In the genomic region with DNA sequence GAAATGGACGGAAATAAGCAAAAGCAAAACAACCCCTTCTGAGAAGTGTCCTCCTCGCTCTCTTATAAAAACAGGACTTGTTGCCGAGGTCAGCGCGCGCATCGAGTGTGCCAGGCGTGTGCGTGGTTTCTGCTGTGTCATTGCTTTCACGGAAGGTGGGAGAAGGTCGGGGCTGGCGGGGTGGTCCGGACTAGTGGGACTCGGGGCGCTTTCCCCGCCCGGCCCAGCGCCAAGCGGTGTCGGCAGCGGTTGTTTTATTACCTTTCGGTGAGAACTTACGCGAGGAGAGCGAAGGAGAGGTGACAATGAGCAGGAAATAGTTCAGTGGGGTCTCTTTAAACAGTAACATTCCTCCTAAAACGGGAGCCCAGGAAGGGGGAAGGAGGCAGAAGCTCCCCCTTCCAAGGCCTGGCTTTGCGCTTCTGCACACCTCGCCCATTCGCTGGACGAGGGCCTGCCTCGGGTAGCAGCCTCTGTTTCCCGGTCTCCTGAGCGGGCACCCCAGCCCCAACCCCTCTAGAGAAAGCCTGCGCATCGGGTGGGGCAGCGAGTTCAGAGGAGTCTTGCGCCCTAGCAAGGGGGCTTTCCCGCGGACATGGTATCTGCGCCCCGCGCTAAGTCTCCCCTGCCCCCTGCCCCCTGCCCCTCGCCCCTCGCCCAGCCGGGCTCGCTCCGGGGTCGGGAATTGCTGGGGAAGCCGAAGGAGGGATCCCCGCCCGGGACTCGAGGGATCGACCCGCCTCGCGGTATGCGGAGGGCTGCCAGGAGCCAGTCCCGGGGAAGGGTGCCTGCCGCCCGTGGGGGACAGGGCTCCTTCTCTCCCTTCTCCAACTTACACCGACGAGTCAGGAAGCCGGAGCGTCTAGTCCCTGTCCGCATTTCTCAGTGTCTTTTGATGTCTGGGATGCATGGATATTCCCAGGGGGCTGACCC, we compare ENCODE assay signal across 12 cellular contexts. TPM values are rescaled to one million over a fixed set of nuclear protein-coding genes. Genes with fewer than 3 reads are reported as not detected.
DNase-seq lines count a peak whose midpoint lies in the region; ATAC-seq lines count a peak whose summit lies in the region.
"Had no signal": no experiment of that assay in that cellular context is flagged by ENCODE, and none has a peak within 500 bp of the region (broad histone marks: within the 10 kb centered on the region; RNA-seq: fewer than 3 reads in every experiment).

No MANE protein-coding gene starts in this region.

- H3K27me3 Mint-ChIP-seq in activated CD4-positive, alpha-beta T cell treated with anti-CD3 and anti-CD28 coated beads, Interleukin-2, amount 10 ng/mL, durations not matched to agents 24 days and 14 days: peaks cover 60% of the 10 kb centered on the region
- peaks cover 55% of the 10 kb centered on the region for H3K27me3 Mint-ChIP-seq in activated CD4-positive, alpha-beta memory T cell treated with anti-CD3 and anti-CD28 coated beads, Interleukin-2, amount 10 ng/mL, durations not matched to agents 7 days and 5 days
- H3K27me3 Mint-ChIP-seq in stimulated activated memory B cell treated with anti-CD40 and anti-IgM and Interleukin-4, amounts not matched to agents 10 μg/mL and 1 μg/mL and 100 μg/mL, for 72 hours: peaks cover 28% of the 10 kb centered on the region

- H3K27ac Mint-ChIP-seq in activated CD4-positive, alpha-beta T cell treated with anti-CD3 and anti-CD28 coated beads, Interleukin-2, amount 10 ng/mL, durations not matched to agents 24 days and 14 days: peak overlapping the region; percentile 15
- no peak overlapping the region for H3K27ac Mint-ChIP-seq in activated CD4-positive, alpha-beta memory T cell treated with anti-CD3 and anti-CD28 coated beads, Interleukin-2, amount 10 ng/mL, durations not matched to agents 7 days and 5 days
- peak overlapping the region; percentile 31 for H3K27ac Mint-ChIP-seq in stimulated activated memory B cell treated with anti-CD40 and anti-IgM and Interleukin-4, amounts not matched to agents 10 μg/mL and 1 μg/mL and 100 μg/mL, for 72 hours

- peaks cover 5% of the 10 kb centered on the region for H3K4me1 Mint-ChIP-seq in activated CD4-positive, alpha-beta T cell treated with anti-CD3 and anti-CD28 coated beads, Interleukin-2, amount 10 ng/mL, durations not matched to agents 24 days and 14 days
- peaks cover 6% of the 10 kb centered on the region for H3K4me1 Mint-ChIP-seq in activated CD4-positive, alpha-beta memory T cell treated with anti-CD3 and anti-CD28 coated beads, Interleukin-2, amount 10 ng/mL, durations not matched to agents 7 days and 5 days
- peaks cover 27% of the 10 kb centered on the region for H3K4me1 Mint-ChIP-seq in stimulated activated memory B cell treated with anti-CD40 and anti-IgM and Interleukin-4, amounts not matched to agents 10 μg/mL and 1 μg/mL and 100 μg/mL, for 72 hours

- H3K36me3 Mint-ChIP-seq in activated CD4-positive, alpha-beta T cell treated with anti-CD3 and anti-CD28 coated beads, Interleukin-2, amount 10 ng/mL, durations not matched to agents 24 days and 14 days (ENCODE audit: low read depth): peaks cover 3% of the 10 kb centered on the region
- H3K36me3 Mint-ChIP-seq in activated CD4-positive, alpha-beta memory T cell treated with anti-CD3 and anti-CD28 coated beads, Interleukin-2, amount 10 ng/mL, durations not matched to agents 7 days and 5 days (ENCODE audit: low read depth): no peaks in the 10 kb centered on the region
- H3K36me3 Mint-ChIP-seq in stimulated activated memory B cell treated with anti-CD40 and anti-IgM and Interleukin-4, amounts not matched to agents 10 μg/mL and 1 μg/mL and 100 μg/mL, for 72 hours: no peaks in the 10 kb centered on the region

- DNase-seq in activated CD4-positive, alpha-beta T cell treated with anti-CD3 and anti-CD28 coated beads, Interleukin-2, amount 10 ng/mL, durations not matched to agents 24 days and 14 days: no peak
- DNase-seq in activated CD4-positive, alpha-beta T cell treated with anti-CD3 and anti-CD28 coated beads, Interleukin-2, amount 50 U/mL, for 4 hours: no peak
- DNase-seq in activated CD4-positive, alpha-beta memory T cell treated with anti-CD3 and anti-CD28 coated beads, Interleukin-2, amount 10 ng/mL, durations not matched to agents 7 days and 5 days: no peak
- DNase-seq in iPS-NIHi11 (ENCODE audit: low spot score): peak; percentile 51
- DNase-seq in NCI-H345 treated with DMSO at 0.1 percent for 48 hours (lab: John Stamatoyannopoulos, UW; ENCODE audit: unreplicated experiment): no peak
- DNase-seq: activated effector memory CD4-positive, alpha-beta T cell treated with Interleukin-2 at 50 U/mL for 16 hours; SIG-M5 had no signal

- no peak for ATAC-seq in stimulated activated memory B cell treated with anti-CD40 and anti-IgM and Interleukin-4, amounts not matched to agents 10 μg/mL and 1 μg/mL and 100 μg/mL, for 72 hours
- no peak for ATAC-seq in activated CD4-positive, CD25-positive, alpha-beta regulatory T cell treated with anti-CD3 and anti-CD28 coated beads, Interleukin-2, amount 50 U/mL, for 24 hours
- no peak for ATAC-seq in HG02973 (IDR thresholded peaks at IDR 0.05; ENCODE audit: unreplicated experiment)

- H3K4me3 Mint-ChIP-seq in activated CD4-positive, alpha-beta T cell treated with anti-CD3 and anti-CD28 coated beads, Interleukin-2, amount 10 ng/mL, durations not matched to agents 24 days and 14 days: peak overlapping the region; percentile 69
- peak overlapping the region; percentile 41 for H3K4me3 Mint-ChIP-seq in activated CD4-positive, alpha-beta memory T cell treated with anti-CD3 and anti-CD28 coated beads, Interleukin-2, amount 10 ng/mL, durations not matched to agents 7 days and 5 days
- peak overlapping the region; percentile 84 for H3K4me3 Mint-ChIP-seq in stimulated activated memory B cell treated with anti-CD40 and anti-IgM and Interleukin-4, amounts not matched to agents 10 μg/mL and 1 μg/mL and 100 μg/mL, for 72 hours

- intact Hi-C loops in activated CD4-positive, alpha-beta T cell treated with anti-CD3 and anti-CD28 coated beads, Interleukin-2, amount 10 ng/mL, durations not matched to agents 24 days and 14 days (cut with micrococcal nuclease): loop anchor here (5.0 to 10.0 kb wide), 3 partner anchors 162 to 504 kb away; a partner anchor contains a TSS

- no peaks in the 10 kb centered on the region for H3K9me3 Mint-ChIP-seq in activated CD4-positive, alpha-beta T cell treated with anti-CD3 and anti-CD28 coated beads, Interleukin-2, amount 10 ng/mL, durations not matched to agents 24 days and 14 days
- H3K9me3 Mint-ChIP-seq in activated CD4-positive, alpha-beta memory T cell treated with anti-CD3 and anti-CD28 coated beads, Interleukin-2, amount 10 ng/mL, durations not matched to agents 7 days and 5 days: no peaks in the 10 kb centered on the region
- H3K9me3 Mint-ChIP-seq in stimulated activated memory B cell treated with anti-CD40 and anti-IgM and Interleukin-4, amounts not matched to agents 10 μg/mL and 1 μg/mL and 100 μg/mL, for 72 hours: no peaks in the 10 kb centered on the region

- CTCF ChIA-PET in activated CD4-positive, alpha-beta memory T cell treated with anti-CD3 and anti-CD28 coated beads, Interleukin-2, amount 10 ng/mL, durations not matched to agents 7 days and 5 days (lab: Charles Lee): no interaction called here

- POLR2A ChIA-PET in activated CD4-positive, alpha-beta memory T cell treated with anti-CD3 and anti-CD28 coated beads, Interleukin-2, amount 10 ng/mL, durations not matched to agents 7 days and 5 days (lab: Charles Lee): no interaction called here

RNA-seq across cellular contexts. Expression of a gene that starts 1.2 kb away (rescaled TPM):
- total RNA-seq in activated CD4-positive, alpha-beta T cell treated with anti-CD3 and anti-CD28 coated beads, Interleukin-2, amount 10 ng/mL, durations not matched to agents 24 days and 14 days: not detected in 2 replicates
- total RNA-seq in activated CD4-positive, alpha-beta memory T cell treated with anti-CD3 and anti-CD28 coated beads, Interleukin-2, amount 10 ng/mL, durations not matched to agents 7 days and 5 days: not detected
- total RNA-seq: renal cortical epithelial cell, ureter had no signal
